9 cellular contexts compared by ENCODE assay signal in genomic region chr19:39679056-39679790, GRCh38. TPM values are rescaled to one million over a fixed set of nuclear protein-coding genes. Genes with fewer than 3 reads are reported as not detected.
DNase-seq lines count a peak whose midpoint lies in the region; ATAC-seq and FAIRE-seq lines count a peak whose summit lies in the region.
"Had no signal": no experiment of that assay in that cellular context is flagged by ENCODE, and none has a peak within 500 bp of the region (broad histone marks: within the 10 kb centered on the region; RNA-seq: fewer than 3 reads in every experiment).

No MANE protein-coding gene starts in this region.

- no peak for FAIRE-seq in frontal cortex (lab: Jason Lieb, UNC)

- ATAC-seq in GM18867 (IDR thresholded peaks at IDR 0.05; ENCODE audit: unreplicated experiment) (peak; percentile 69), HG02870 (IDR thresholded peaks at IDR 0.05; ENCODE audit: unreplicated experiment) (peak; percentile 52), HG03457 (IDR thresholded peaks at IDR 0.05; ENCODE audit: unreplicated experiment) (no peak)

- peak; percentile 51 for DNase-seq in activated T-cell treated with anti-CD3 and anti-CD28 coated beads for 48 hours (ENCODE audit: low read depth)
- peak; percentile 49 to 56 for DNase-seq in stimulated activated CD4-positive, alpha-beta T cell treated with anti-CD3 and anti-CD28 coated beads, Interleukin-15, amount 100 ng/mL, for 48 hours (ENCODE audit: low read depth in 2 of 2)
- no peak for DNase-seq in central memory CD4-positive, alpha-beta T cell
- no peak for DNase-seq in frontal cortex (ENCODE audit: low spot score in 2 of 2)
- DNase-seq in GM19240 (ENCODE audit: insufficient read length, low spot score): no peak

RNA-seq across cellular contexts. Expression of gene LGALS16, which starts 23.5 kb away (rescaled TPM):
- total RNA-seq in frontal cortex: not detected
- total RNA-seq: lung microvascular endothelial cell had no signal

RNA-seq across cellular contexts. Expression of gene LGALS14, which starts 25.1 kb away (rescaled TPM):
- not detected for total RNA-seq in frontal cortex
- total RNA-seq: lung microvascular endothelial cell had no signal

RNA-seq across cellular contexts. Expression of gene CLC, which starts 58.6 kb away (rescaled TPM):
- total RNA-seq in frontal cortex: not detected
- total RNA-seq: lung microvascular endothelial cell had no signal

Comparison
In these comparisons a context has a peak if more than half of its experiments do, and no peak if none do; other contexts are left out.
1. DNase-seq: peak in activated T-cell treated with anti-CD3 and anti-CD28 coated beads for 48 hours (single experiment) and stimulated activated CD4-positive, alpha-beta T cell treated with anti-CD3 and anti-CD28 coated beads, Interleukin-15, amount 100 ng/mL, for 48 hours (2 of 2); none in central memory CD4-positive, alpha-beta T cell (single experiment), frontal cortex (0 of 2) and GM19240 (single experiment).